Comparison of ENCODE assay signal across 14 cellular contexts in the genomic region with DNA sequence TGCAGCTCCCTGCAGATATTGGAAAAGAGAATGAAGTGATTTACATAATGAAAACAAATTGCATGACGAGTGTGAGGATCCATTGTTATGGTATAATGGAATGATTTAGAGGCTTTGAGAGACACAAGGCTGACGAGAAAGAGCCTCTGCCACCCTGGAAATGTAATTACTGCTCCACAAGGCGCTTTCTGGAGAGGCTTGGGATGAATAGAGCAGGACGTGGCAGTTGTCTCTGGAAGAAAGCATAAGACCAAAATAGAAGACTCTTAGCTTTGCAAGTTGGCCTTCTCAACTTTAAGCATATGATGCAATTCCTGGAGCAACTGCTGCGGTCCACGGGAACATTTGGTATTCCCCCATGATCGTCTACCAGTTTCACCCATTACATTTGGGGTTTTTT.
"Had no signal": no experiment of that assay in that cellular context is flagged by ENCODE, and none has a peak within 500 bp of the region (broad histone marks: within the 10 kb centered on the region; RNA-seq: fewer than 3 reads in every experiment).

No MANE protein-coding gene starts in this region.

- H3K36me3 Mint-ChIP-seq: stimulated activated effector memory CD8-positive, alpha-beta T cell treated with anti-CD3 and anti-CD28 coated beads, Interleukin-12 subunit alpha, Interleukin-12 subunit beta, amount 100 ng/mL, for 72 hours had no signal

- H3K4me3 ChIP-seq: cardiac muscle cell, left ventricle myocardium inferior, pancreas, right atrium auricular region, transverse colon had no signal

- H3K4me3 Mint-ChIP-seq: stimulated activated effector memory CD8-positive, alpha-beta T cell treated with anti-CD3 and anti-CD28 coated beads, Interleukin-12 subunit alpha, Interleukin-12 subunit beta, amount 100 ng/mL, for 72 hours had no signal

- H3K4me1 ChIP-seq: left ventricle myocardium inferior, pancreas, right atrium auricular region, transverse colon had no signal

- H3K36me3 ChIP-seq: cardiac muscle cell, left ventricle myocardium inferior, pancreas, right atrium auricular region, transverse colon, WERI-Rb-1 had no signal

- H3K4me1 Mint-ChIP-seq: stimulated activated effector memory CD8-positive, alpha-beta T cell treated with anti-CD3 and anti-CD28 coated beads, Interleukin-12 subunit alpha, Interleukin-12 subunit beta, amount 100 ng/mL, for 72 hours had no signal

- H3K9me3 Mint-ChIP-seq: stimulated activated effector memory CD8-positive, alpha-beta T cell treated with anti-CD3 and anti-CD28 coated beads, Interleukin-12 subunit alpha, Interleukin-12 subunit beta, amount 100 ng/mL, for 72 hours had no signal

- FAIRE-seq: colon, frontal cortex, keratinocyte, pancreas had no signal

- H3K9me3 ChIP-seq: left ventricle myocardium inferior, pancreas, right atrium auricular region, transverse colon had no signal

- H3K27ac ChIP-seq: cardiac muscle cell, left ventricle myocardium inferior, pancreas, right atrium auricular region, transverse colon, WERI-Rb-1 had no signal

- ATAC-seq: pancreas; stimulated activated effector memory CD8-positive, alpha-beta T cell treated with anti-CD3 and anti-CD28 coated beads, Interleukin-12 subunit alpha, Interleukin-12 subunit beta, amount 100 ng/mL, for 72 hours had no signal

- H3K27me3 ChIP-seq: cardiac muscle cell, pancreas, right atrium auricular region, transverse colon had no signal

- H3K27ac Mint-ChIP-seq: stimulated activated effector memory CD8-positive, alpha-beta T cell treated with anti-CD3 and anti-CD28 coated beads, Interleukin-12 subunit alpha, Interleukin-12 subunit beta, amount 100 ng/mL, for 72 hours had no signal

- DNase-seq: activated CD4-positive, alpha-beta T cell treated with anti-CD3 and anti-CD28 coated beads for 4 hours; activated naive CD4-positive, alpha-beta T cell treated with Interleukin-2 at 50 U/mL for 16 hours; left ventricle myocardium inferior; mesendoderm; pancreas; T-helper 1 cell; transverse colon; WERI-Rb-1 had no signal
